ENCODE assay signal across 17 cellular contexts in the genomic region with DNA sequence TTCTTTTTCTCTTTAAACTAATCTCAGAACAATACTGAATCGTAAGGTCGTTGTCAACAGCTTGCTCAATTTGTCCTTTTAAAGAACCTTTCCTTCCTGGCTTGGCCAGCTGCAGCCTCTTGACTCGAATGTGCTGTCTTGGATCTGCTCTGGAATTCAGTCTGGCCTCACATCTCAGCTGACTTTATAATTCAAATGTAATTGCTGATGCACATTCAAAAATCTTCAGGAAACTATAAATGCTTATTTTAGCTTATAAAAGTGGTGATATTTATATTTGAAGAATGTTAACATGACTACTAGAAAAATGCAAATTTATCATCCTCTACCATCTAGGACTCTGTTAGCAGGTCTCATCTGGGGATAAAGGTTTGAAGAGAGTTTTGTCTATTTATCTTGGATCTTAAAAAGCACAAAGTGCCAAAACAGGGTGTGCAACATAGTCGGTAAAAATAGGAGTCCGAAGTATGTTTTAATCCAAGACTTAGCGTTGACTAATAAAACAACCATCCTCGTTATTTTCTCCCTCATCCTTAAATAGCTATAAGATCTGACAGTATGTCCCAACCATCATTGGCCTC.
A peak's percentile ranks its signal among the peaks of the same experiment; 100 is the strongest.
DNase-seq lines count a peak whose midpoint lies in the region; ATAC-seq and TF ChIP-seq lines count a peak whose summit lies in the region.
"Had no signal": no experiment of that assay in that cellular context is flagged by ENCODE, and none has a peak within 500 bp of the region (broad histone marks: within the 10 kb centered on the region; RNA-seq: fewer than 3 reads in every experiment).

No MANE protein-coding gene starts in this region.

- H3K4me1 ChIP-seq in Peyer's patch (no peaks in the 10 kb centered on the region), transverse colon (peaks cover 0 to 5% (median 0%) of the 10 kb centered on the region in 4 donors), BE2C (no peaks in the 10 kb centered on the region)

- H3K9me3 ChIP-seq in Peyer's patch, result no peaks in the 10 kb centered on the region
- no peaks in the 10 kb centered on the region for H3K9me3 ChIP-seq in transverse colon
- no peaks in the 10 kb centered on the region for H3K9me3 ChIP-seq in BE2C

- intact Hi-C loops in transverse colon (cut with DNase I; ENCODE audit: low total_unique reads), result no loop called here

- in situ Hi-C loops in transverse colon (cut with MboI; ENCODE audit: low pct_ligation_motif_present in 1 of 4, low pct_unique_long_range_greater_than_20kb in 1 of 4, low sequenced_read_pairs in 3 of 4), result loop anchor here (10.0 to 25.0 kb wide), 4 partner anchors 1058 to 1971 kb away; partner anchors contain the start of gene NR2F2 (in 2 of the 4)

- no peak for ATAC-seq in GM18498 (IDR thresholded peaks at IDR 0.05; ENCODE audit: unreplicated experiment)
- ATAC-seq: CD8-positive, alpha-beta T cell had no signal

- no peak overlapping the region for H3K4me3 Mint-ChIP-seq in nephron
- H3K4me3 Mint-ChIP-seq: CD8-positive, alpha-beta T cell; dendritic cell treated with granulocyte-macrophage colony-stimulating factor and Interleukin-4, amounts not matched to agents 40 ng/mL and 50 ng/mL, for 4 days; IgD-negative memory B cell had no signal

- H3K36me3 Mint-ChIP-seq in nephron (ENCODE audit: low read depth), result no peaks in the 10 kb centered on the region
- H3K36me3 Mint-ChIP-seq: CD8-positive, alpha-beta T cell; IgD-negative memory B cell had no signal

- H3K27ac Mint-ChIP-seq in nephron, result peak overlapping the region; percentile 19 to 93 (median 91)
- H3K27ac Mint-ChIP-seq: CD8-positive, alpha-beta T cell; dendritic cell treated with granulocyte-macrophage colony-stimulating factor and Interleukin-4, amounts not matched to agents 40 ng/mL and 50 ng/mL, for 4 days; IgD-negative memory B cell had no signal

- no peak overlapping the region for H3K4me3 ChIP-seq in Peyer's patch
- no peak overlapping the region for H3K4me3 ChIP-seq in transverse colon
- H3K4me3 ChIP-seq in BE2C (ENCODE audit: low read depth, low read length), result no peak overlapping the region

- 43 to 54% methylated on average over 7 of the region's 7 CpGs for WGBS in transverse colon (ENCODE audit: low coverage in 1 of 2), 2 donors

- no peaks in the 10 kb centered on the region for H3K27me3 Mint-ChIP-seq in nephron (ENCODE audit: low read depth)
- H3K27me3 Mint-ChIP-seq: dendritic cell treated with granulocyte-macrophage colony-stimulating factor and Interleukin-4, amounts not matched to agents 40 ng/mL and 50 ng/mL, for 4 days; IgD-negative memory B cell had no signal

- H3K27ac ChIP-seq in Peyer's patch, result peak overlapping the region in 3 of 4 donors; percentile 20 to 56 (median 37)
- peak overlapping the region; percentile 46 to 73 (median 54) for H3K27ac ChIP-seq in transverse colon

- TF ChIP-seq CTCF in Peyer's patch (IDR thresholded peaks at IDR 0.05) (no peak), nephron (IDR thresholded peaks at IDR 0.05; ENCODE audit: unreplicated experiment in 3 of 3) (no peak), transverse colon (IDR thresholded peaks at IDR 0.05) (no peak), BE2C (IDR thresholded peaks at IDR 0.05; ENCODE audit: low read depth, low read length) (no peak)

- H3K36me3 ChIP-seq in Peyer's patch, result no peaks in the 10 kb centered on the region
- no peaks in the 10 kb centered on the region for H3K36me3 ChIP-seq in transverse colon
- no peaks in the 10 kb centered on the region for H3K36me3 ChIP-seq in BE2C

- no peaks in the 10 kb centered on the region for H3K9me3 Mint-ChIP-seq in nephron
- H3K9me3 Mint-ChIP-seq: CD8-positive, alpha-beta T cell; dendritic cell treated with granulocyte-macrophage colony-stimulating factor and Interleukin-4, amounts not matched to agents 40 ng/mL and 50 ng/mL, for 4 days had no signal

- TF ChIP-seq POLR2A in Peyer's patch (IDR thresholded peaks at IDR 0.05) (no peak), transverse colon (IDR thresholded peaks at IDR 0.05) (no peak)

- no peak for TF ChIP-seq EP300 in transverse colon (IDR thresholded peaks at IDR 0.05; ENCODE audit: low read depth)

- H3K27me3 ChIP-seq in Peyer's patch (no peaks in the 10 kb centered on the region), transverse colon (no peaks in the 10 kb centered on the region), BE2C (no peaks in the 10 kb centered on the region)

- no peak for DNase-seq in Peyer's patch
- DNase-seq in fibroblast of peridontal ligament (ENCODE audit: extremely low read depth), result peak; percentile 37
- DNase-seq in transverse colon, result no peak
- DNase-seq in BE2C, result no peak
- DNase-seq in AML-193 (lab: John Stamatoyannopoulos, UW), result no peak
- DNase-seq in NCI-H510A (lab: John Stamatoyannopoulos, UW), result no peak
- DNase-seq: activated CD4-positive, alpha-beta T cell treated with anti-CD3 and anti-CD28 coated beads, Interleukin-2, amount 50 U/mL, for 1 hour; amygdala; CD8-positive, alpha-beta T cell; NCI-H1092 treated with DMSO at 0.1 percent for 48 hours; nucleus accumbens; SHP77; T1000 had no signal

- H3K4me1 Mint-ChIP-seq in nephron, result peaks cover 39% of the 10 kb centered on the region
- H3K4me1 Mint-ChIP-seq: IgD-negative memory B cell had no signal
